10 cellular contexts compared by ENCODE assay signal in genomic region chr5:119074419-119074818, GRCh38. TPM values are rescaled to one million over a fixed set of nuclear protein-coding genes. Genes with fewer than 3 reads are reported as not detected.
DNase-seq lines count a peak whose midpoint lies in the region; ATAC-seq and TF ChIP-seq lines count a peak whose summit lies in the region.
"Had no signal": no experiment of that assay in that cellular context is flagged by ENCODE, and none has a peak within 500 bp of the region (broad histone marks: within the 10 kb centered on the region; RNA-seq: fewer than 3 reads in every experiment).

No MANE protein-coding gene starts in this region.

- no peaks in the 10 kb centered on the region for H3K27me3 Mint-ChIP-seq in T-helper 2 cell treated with Interferon-gamma antibody and Interleukin-4, amounts not matched to agents 5 μg/mL and 100 μg/mL, for 36 hours (ENCODE audit: low read depth)

- H3K4me3 Mint-ChIP-seq in T-helper 2 cell treated with Interferon-gamma antibody and Interleukin-4, amounts not matched to agents 5 μg/mL and 100 μg/mL, for 36 hours: peak overlapping the region; percentile 65

- ATAC-seq in GM19043 (IDR thresholded peaks at IDR 0.05; ENCODE audit: low read depth, unreplicated experiment) (peak; percentile 30), HG03097 (IDR thresholded peaks at IDR 0.05; ENCODE audit: low FRiP score, unreplicated experiment) (peak; percentile 28), GM19023 (IDR thresholded peaks at IDR 0.05; ENCODE audit: unreplicated experiment) (no peak)

- peaks cover 9% of the 10 kb centered on the region for H3K36me3 Mint-ChIP-seq in T-helper 2 cell treated with Interferon-gamma antibody and Interleukin-4, amounts not matched to agents 5 μg/mL and 100 μg/mL, for 36 hours (ENCODE audit: low read depth)

- no peak for TF ChIP-seq POLR2A in breast epithelium (IDR thresholded peaks at IDR 0.05)

- intact Hi-C loops in breast epithelium (cut with DNase I; ENCODE audit: low total_unique reads): no loop called here

- H3K27me3 ChIP-seq in breast epithelium: no peaks in the 10 kb centered on the region

- H3K36me3 ChIP-seq in breast epithelium: no peaks in the 10 kb centered on the region

- no peaks in the 10 kb centered on the region for H3K9me3 Mint-ChIP-seq in T-helper 2 cell treated with Interferon-gamma antibody and Interleukin-4, amounts not matched to agents 5 μg/mL and 100 μg/mL, for 36 hours

- no peak overlapping the region for H3K27ac ChIP-seq in breast epithelium
- H3K27ac ChIP-seq: C4-2B had no signal

- peak overlapping the region; percentile 76 for H3K27ac Mint-ChIP-seq in T-helper 2 cell treated with Interferon-gamma antibody and Interleukin-4, amounts not matched to agents 5 μg/mL and 100 μg/mL, for 36 hours

- DNase-seq in CD1c-positive myeloid dendritic cell (ENCODE audit: extremely low spot score) (peak; percentile 56), breast epithelium (ENCODE audit: low spot score in 2 of 2) (no peak), midbrain (lab: John Stamatoyannopoulos, UW) (no peak)
- no peak for DNase-seq in T-helper 2 cell treated with Interferon-gamma antibody and Interleukin-4, amounts not matched to agents 5 μg/mL and 100 μg/mL, for 36 hours (ENCODE audit: low spot score)
- DNase-seq in stimulated activated CD4-positive, alpha-beta T cell treated with anti-CD3 and anti-CD28 coated beads, Interleukin-4, amount 100 ng/mL, for 24 hours: no peak
- DNase-seq: NCI-H748 treated with DMSO at 0.1 percent for 48 hours had no signal

- peaks cover 4 to 7% of the 10 kb centered on the region in 2 donors for H3K4me1 ChIP-seq in breast epithelium

- TF ChIP-seq CTCF in breast epithelium (IDR thresholded peaks at IDR 0.05): no peak

- peaks cover 45% of the 10 kb centered on the region for H3K4me1 Mint-ChIP-seq in T-helper 2 cell treated with Interferon-gamma antibody and Interleukin-4, amounts not matched to agents 5 μg/mL and 100 μg/mL, for 36 hours (ENCODE audit: low read depth)

- H3K9me3 ChIP-seq in breast epithelium: no peaks in the 10 kb centered on the region

- no peak overlapping the region for H3K4me3 ChIP-seq in breast epithelium

RNA-seq across cellular contexts. Expression of gene DMXL1, which starts 3.5 kb away (rescaled TPM):
- total RNA-seq in breast epithelium: 10 to 100 TPM; 53.1 to 91.2 (median 60.3) TPM
